27 cellular contexts compared by ENCODE assay signal in genomic region chr5:95967236-95967635, GRCh38.
"Had no signal": no experiment of that assay in that cellular context is flagged by ENCODE, and none has a peak within 500 bp of the region (broad histone marks: within the 10 kb centered on the region; RNA-seq: fewer than 3 reads in every experiment).

No MANE protein-coding gene starts in this region.

- H3K4me3 ChIP-seq: stomach, suprapubic skin, testis, thoracic aorta, thyroid gland, tibial artery, tibial nerve, transverse colon, upper lobe of left lung, upper lobe of right lung, uterus, vagina had no signal

- H3K27me3 ChIP-seq: stomach, suprapubic skin, testis, thyroid gland, tibial artery, tibial nerve, transverse colon, upper lobe of left lung, upper lobe of right lung, uterus, vagina had no signal

- FAIRE-seq: urothelium cell line had no signal

- H3K36me3 ChIP-seq: stomach, suprapubic skin, thoracic aorta, thyroid gland, tibial artery, tibial nerve, transverse colon, upper lobe of left lung, upper lobe of right lung, uterus, vagina had no signal

- H3K27ac ChIP-seq: suprapubic skin, testis, thoracic aorta, thyroid gland, tibial artery, tibial nerve, transverse colon, upper lobe of left lung, upper lobe of right lung, uterus, vagina had no signal

- DNase-seq: stimulated activated CD4-positive, alpha-beta T cell treated with anti-CD3 and anti-CD28 coated beads, Interleukin-2, amount 100 ng/mL, for 48 hours; stimulated activated CD4-positive, alpha-beta T cell treated with anti-CD3 and anti-CD28 coated beads, Interleukin-4, amount 100 ng/mL, for 1 hour; stimulated activated CD4-positive, alpha-beta T cell treated with anti-CD3 and anti-CD28 coated beads, Interleukin-4, amount 100 ng/mL, for 24 hours; stimulated activated CD4-positive, alpha-beta T cell treated with anti-CD3 and anti-CD28 coated beads, Interleukin-4, amount 100 ng/mL, for 4 hours; stimulated activated CD8-positive, alpha-beta memory T cell treated with anti-CD3 and anti-CD28 coated beads, Interleukin-4, amount 100 ng/mL, for 48 hours; stimulated activated naive B cell treated with anti-CD40 and anti-IgM and Interleukin-4, amounts not matched to agents 10 μg/mL and 1 μg/mL and 100 μg/mL, for 72 hours; stimulated activated naive CD4-positive, alpha-beta T cell; stimulated activated naive CD4-positive, alpha-beta T cell treated with Interleukin-2 at 50 U/mL for 16 hours; stimulated activated naive CD8-positive, alpha-beta T cell treated with anti-CD3 and anti-CD28 coated beads, Interleukin-15, amount 100 ng/mL, for 72 hours; stimulated activated naive CD8-positive, alpha-beta T cell treated with anti-CD3 and anti-CD28 coated beads, Interleukin-15, Interleukin-2, amounts not matched to agents 100 U/mL and 50 U/mL, for 24 hours; stomach; substantia nigra; testis; thyroid gland; tibial artery; transverse colon; trophoblast cell; upper lobe of left lung; upper lobe of right lung; uterus had no signal

- ATAC-seq: stimulated activated effector memory CD8-positive, alpha-beta T cell treated with anti-CD3 and anti-CD28 coated beads, Interleukin-12 subunit alpha, Interleukin-12 subunit beta, amount 100 ng/mL, for 72 hours; stimulated activated memory B cell treated with anti-CD40 and anti-IgM and Interleukin-4, amounts not matched to agents 10 μg/mL and 1 μg/mL and 100 μg/mL, for 72 hours; stimulated activated naive B cell treated with anti-CD40 and anti-IgM and Interleukin-4, amounts not matched to agents 10 μg/mL and 1 μg/mL and 100 μg/mL, for 72 hours; stimulated activated naive CD8-positive, alpha-beta T cell treated with anti-CD3 and anti-CD28 coated beads, Interleukin-15, amount 100 ng/mL, for 72 hours; stimulated activated naive CD8-positive, alpha-beta T cell treated with anti-CD3 and anti-CD28 coated beads, Interleukin-15, Interleukin-2, amounts not matched to agents 100 U/mL and 50 U/mL, for 24 hours; upper lobe of right lung had no signal

- H3K4me1 ChIP-seq: testis, upper lobe of left lung, upper lobe of right lung, uterus, vagina had no signal

- H3K9me3 ChIP-seq: suprapubic skin, testis, thoracic aorta, thyroid gland, tibial artery, transverse colon, upper lobe of left lung, upper lobe of right lung, uterus, vagina had no signal
